1 cellular context compared by ENCODE assay signal in genomic region chrX:101390664-101391525, GRCh38.
A peak's percentile ranks its signal among the peaks of the same experiment; 100 is the strongest.
TF ChIP-seq lines count a peak whose summit lies in the region.

Gene RPL36A, plus strand, starts transcription at chrX:101391011. Its CDS starts 33 bp downstream, at chrX:101391044.

TF ChIP-seq in H1, 55 proteins besides CTCF, POLR2A, EP300 and RAD21 (continued from another document):
- no peak for TF ChIP-seq CTBP2 (IDR thresholded peaks at IDR 0.05; ENCODE audit: borderline replicate concordance, insufficient read depth, insufficient read length, low read length)
- no peak for TF ChIP-seq BCL11A (IDR thresholded peaks at IDR 0.05; ENCODE audit: low read depth in 2 of 2, low read length in 2 of 2)
- no peak for TF ChIP-seq NANOG (IDR thresholded peaks at IDR 0.05; ENCODE audit: insufficient read depth, low read depth, low read length, poor library complexity, severe bottlenecking)
- no peak for TF ChIP-seq SRF (IDR thresholded peaks at IDR 0.05; ENCODE audit: low read depth, low read length)
- no peak for TF ChIP-seq CEBPB (IDR thresholded peaks at IDR 0.05; ENCODE audit: low read depth, low read length)
- no peak for TF ChIP-seq MAFK (IDR thresholded peaks at IDR 0.05; ENCODE audit: low read depth, low read length)
- TF ChIP-seq SUZ12 (IDR thresholded peaks at IDR 0.05; ENCODE audit: low read length), result no peak
- TF ChIP-seq TAF7 (optimal IDR thresholded peaks at IDR 0.05; ENCODE audit: borderline replicate concordance, low read depth, low read length), result peak; percentile 97
- TF ChIP-seq MAX (IDR thresholded peaks at IDR 0.05), result peak; percentile 58; the same call in 1 of the 2 replicates
- 0 out of 2 replicates have a peak, but pooled peaks have one; percentile 28 for TF ChIP-seq YY1 (IDR thresholded peaks at IDR 0.05; ENCODE audit: low read depth, low read length)
- no peak for TF ChIP-seq KDM4A (IDR thresholded peaks at IDR 0.05; ENCODE audit: low read depth, low read length, severe bottlenecking)
- peak; percentile 64 for TF ChIP-seq SP2 (IDR thresholded peaks at IDR 0.05; ENCODE audit: low read length)
- TF ChIP-seq HDAC6 (IDR thresholded peaks at IDR 0.05; ENCODE audit: low read depth, low read length), result no peak
- no peak; the same call in 1 of the 2 replicates for TF ChIP-seq E2F6 (IDR thresholded peaks at IDR 0.05)
- TF ChIP-seq RNF2 (IDR thresholded peaks at IDR 0.05; ENCODE audit: borderline replicate concordance, low read depth, low read length, missing control alignments, poor library complexity, severe bottlenecking), result no peak
- 0 out of 2 replicates have a peak, but pooled peaks have one; percentile 53 for TF ChIP-seq GTF2F1 (IDR thresholded peaks at IDR 0.05; ENCODE audit: borderline replicate concordance, low read depth, low read length)
- TF ChIP-seq RFX5 (IDR thresholded peaks at IDR 0.05; ENCODE audit: borderline replicate concordance, low read depth, low read length), result no peak
- TF ChIP-seq RBBP5 (IDR thresholded peaks at IDR 0.05; ENCODE audit: borderline replicate concordance, low read depth, low read length), result no peak
- TF ChIP-seq TBP (IDR thresholded peaks at IDR 0.05; ENCODE audit: low read depth, low read length), result peak; percentile 97
- TF ChIP-seq SIRT6 (IDR thresholded peaks at IDR 0.05; ENCODE audit: low read length), result no peak
- peak; percentile 10; the same call in 1 of the 2 replicates for TF ChIP-seq EGR1 (IDR thresholded peaks at IDR 0.05; ENCODE audit: borderline replicate concordance, low read depth, low read length)
- TF ChIP-seq NRF1 (IDR thresholded peaks at IDR 0.05; ENCODE audit: low read depth, low read length), result no peak
- TF ChIP-seq RXRA (IDR thresholded peaks at IDR 0.05; ENCODE audit: insufficient read depth, low read depth, low read length), result no peak
- peak; percentile 82; the same call in 1 of the 2 replicates for TF ChIP-seq ATF2 (IDR thresholded peaks at IDR 0.05; ENCODE audit: low read length)
- no peak for TF ChIP-seq TEAD4 (IDR thresholded peaks at IDR 0.05; ENCODE audit: low read depth, low read length)
- no peak for TF ChIP-seq CHD2 (IDR thresholded peaks at IDR 0.05; ENCODE audit: low read length)
- TF ChIP-seq ASH2L (IDR thresholded peaks at IDR 0.05; ENCODE audit: low read length), result peak; percentile 48
- TF ChIP-seq PHF8 (conservative IDR thresholded peaks at IDR 0.05; ENCODE audit: low read depth, low read length), result peak; percentile 83
- TF ChIP-seq CBX8 (IDR thresholded peaks at IDR 0.05; ENCODE audit: borderline replicate concordance, low read depth, low read length), result no peak
- TF ChIP-seq CHD7 (IDR thresholded peaks at IDR 0.05; ENCODE audit: insufficient replicate concordance, low read length), result no peak
- no peak for TF ChIP-seq BRCA1 (IDR thresholded peaks at IDR 0.05; ENCODE audit: low read depth, low read length)
- TF ChIP-seq CHD1 (IDR thresholded peaks at IDR 0.05; ENCODE audit: low read depth, low read length), result peak; percentile 14; the same call in 1 of the 2 replicates
- peak; percentile 54; the same call in 1 of the 2 replicates for TF ChIP-seq CREB1 (IDR thresholded peaks at IDR 0.05)
- no peak for TF ChIP-seq ZNF274 (IDR thresholded peaks at IDR 0.05; ENCODE audit: borderline replicate concordance, extremely low read depth, low read length)
- no peak for TF ChIP-seq USF2 (IDR thresholded peaks at IDR 0.05; ENCODE audit: low read length)
- TF ChIP-seq SP4 (IDR thresholded peaks at IDR 0.05; ENCODE audit: low read length), result no peak
- TF ChIP-seq SIN3A (conservative IDR thresholded peaks at IDR 0.05 in 1 of 2, IDR thresholded peaks at IDR 0.05 in 1 of 2; ENCODE audit: low read depth in 1 of 2, low read length in 2 of 2), result no peak
- no peak for TF ChIP-seq TCF12 (IDR thresholded peaks at IDR 0.05; ENCODE audit: low read depth, low read length)
- TF ChIP-seq JUND (IDR thresholded peaks at IDR 0.05; ENCODE audit: low read length), result no peak
- peak; percentile 99 for TF ChIP-seq TAF1 (IDR thresholded peaks at IDR 0.05; ENCODE audit: low read depth, low read length)
- TF ChIP-seq ATF3 (IDR thresholded peaks at IDR 0.05; ENCODE audit: insufficient read depth, low read depth, low read length), result no peak
- no peak for TF ChIP-seq SP1 (IDR thresholded peaks at IDR 0.05; ENCODE audit: low read depth, low read length)
- no peak for TF ChIP-seq SAP30 (IDR thresholded peaks at IDR 0.05; ENCODE audit: insufficient read depth, insufficient replicate concordance, low read length)
- TF ChIP-seq JUN (IDR thresholded peaks at IDR 0.05; ENCODE audit: low read depth, low read length), result no peak
- TF ChIP-seq FOSL1 (IDR thresholded peaks at IDR 0.05; ENCODE audit: insufficient read depth, low read depth, low read length), result no peak
- TF ChIP-seq CBX5 (IDR thresholded peaks at IDR 0.05; ENCODE audit: low read depth, low read length), result no peak
